Comparison of ENCODE assay signal across 1 cellular context in the genomic region with DNA sequence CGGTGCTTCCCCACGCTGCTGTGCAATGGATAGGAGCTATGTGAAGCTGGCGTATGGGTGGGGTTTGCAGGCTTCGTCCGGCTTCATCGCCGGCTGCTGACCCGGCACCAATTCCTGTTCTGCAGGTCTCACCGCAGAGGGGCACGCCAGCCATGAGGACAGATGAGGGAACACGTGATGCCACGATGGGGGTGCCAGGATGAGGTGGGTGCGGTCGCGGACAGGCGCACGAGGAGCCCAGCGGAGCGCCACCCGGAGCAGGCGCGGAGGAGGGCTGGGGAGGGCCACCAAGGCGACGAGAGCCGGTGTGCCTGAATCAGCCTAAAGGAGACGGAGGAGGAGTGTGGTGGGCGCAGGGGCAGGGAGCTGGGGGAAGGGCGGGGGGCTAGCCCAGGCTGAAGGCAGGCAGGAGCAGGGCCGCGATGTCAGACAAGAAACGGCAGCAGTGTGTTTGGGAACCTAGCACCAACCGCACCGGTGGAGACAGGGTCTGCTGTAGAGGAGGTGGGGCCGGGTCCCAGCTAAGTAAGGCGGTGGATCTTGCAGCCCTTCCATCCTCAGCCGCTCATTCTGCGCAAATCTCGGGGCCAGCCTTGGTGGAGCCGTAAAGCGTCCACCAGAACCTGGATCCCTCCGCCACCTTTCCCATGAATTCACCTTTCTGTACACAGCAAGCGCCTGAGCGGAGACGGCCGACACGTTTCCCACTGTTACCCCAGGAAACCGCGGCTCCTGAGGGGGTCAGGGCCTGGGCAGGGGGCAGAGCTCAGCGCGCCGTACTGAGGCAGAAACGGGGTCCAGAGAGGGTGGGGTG.
TF ChIP-seq lines count a peak whose summit lies in the region.

No MANE protein-coding gene starts in this region.

TF ChIP-seq in GM12878, 131 proteins besides CTCF, POLR2A, EP300 and RAD21:
- TF ChIP-seq, protein P1, sequence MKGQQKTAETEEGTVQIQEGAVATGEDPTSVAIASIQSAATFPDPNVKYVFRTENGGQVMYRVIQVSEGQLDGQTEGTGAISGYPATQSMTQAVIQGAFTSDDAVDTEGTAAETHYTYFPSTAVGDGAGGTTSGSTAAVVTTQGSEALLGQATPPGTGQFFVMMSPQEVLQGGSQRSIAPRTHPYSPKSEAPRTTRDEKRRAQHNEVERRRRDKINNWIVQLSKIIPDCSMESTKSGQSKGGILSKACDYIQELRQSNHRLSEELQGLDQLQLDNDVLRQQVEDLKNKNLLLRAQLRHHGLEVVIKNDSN (IDR thresholded peaks at IDR 0.05; ENCODE audit: borderline replicate concordance, extremely low read length, insufficient read depth, low read depth, low read length): peak; percentile 46
- TF ChIP-seq EZH2 (IDR thresholded peaks at IDR 0.05; ENCODE audit: borderline replicate concordance, control insufficient read depth, low read depth, low read length): 0 out of 2 replicates have a peak, but pooled peaks have one; percentile 15
- no peak for TF ChIP-seq EED (IDR thresholded peaks at IDR 0.05; ENCODE audit: low read depth)
- TF ChIP-seq, protein P2, sequence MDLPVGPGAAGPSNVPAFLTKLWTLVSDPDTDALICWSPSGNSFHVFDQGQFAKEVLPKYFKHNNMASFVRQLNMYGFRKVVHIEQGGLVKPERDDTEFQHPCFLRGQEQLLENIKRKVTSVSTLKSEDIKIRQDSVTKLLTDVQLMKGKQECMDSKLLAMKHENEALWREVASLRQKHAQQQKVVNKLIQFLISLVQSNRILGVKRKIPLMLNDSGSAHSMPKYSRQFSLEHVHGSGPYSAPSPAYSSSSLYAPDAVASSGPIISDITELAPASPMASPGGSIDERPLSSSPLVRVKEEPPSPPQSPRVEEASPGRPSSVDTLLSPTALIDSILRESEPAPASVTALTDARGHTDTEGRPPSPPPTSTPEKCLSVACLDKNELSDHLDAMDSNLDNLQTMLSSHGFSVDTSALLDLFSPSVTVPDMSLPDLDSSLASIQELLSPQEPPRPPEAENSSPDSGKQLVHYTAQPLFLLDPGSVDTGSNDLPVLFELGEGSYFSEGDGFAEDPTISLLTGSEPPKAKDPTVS (IDR thresholded peaks at IDR 0.05; ENCODE audit: low read depth, low read length): no peak
TF ChIP-seq in GM12878: peak in this region for 2.
